In genomic region chr2:109312902-109313301, GRCh38 we compare ENCODE assay signal across 23 cellular contexts.
"Had no signal": no experiment of that assay in that cellular context is flagged by ENCODE, and none has a peak within 500 bp of the region (broad histone marks: within the 10 kb centered on the region; RNA-seq: fewer than 3 reads in every experiment).

No MANE protein-coding gene starts in this region.

- H3K27ac Mint-ChIP-seq: activated B cell treated with CpG ODN at 0.5 μM for 24 hours; activated naive CD4-positive, alpha-beta T cell treated with anti-CD3 and anti-CD28 coated beads, Interleukin-2, amount 10 ng/mL, durations not matched to agents 7 days and 5 days; activated T-cell treated with anti-CD3 and anti-CD28 coated beads, Interleukin-2, amount 50 U/mL, for 72 hours; natural killer cell; progenitor cell of endocrine pancreas; stimulated activated naive B cell treated with anti-CD40 and anti-IgM and Interleukin-4, amounts not matched to agents 10 μg/mL and 1 μg/mL and 100 μg/mL, for 72 hours had no signal

- H3K4me1 ChIP-seq: transverse colon had no signal

- H3K36me3 ChIP-seq: left ventricle myocardium inferior, sigmoid colon, transverse colon had no signal

- H3K4me3 ChIP-seq: hepatocyte, left ventricle myocardium inferior, sigmoid colon, smooth muscle cell, transverse colon had no signal

- ATAC-seq: activated T-cell treated with anti-CD3 and anti-CD28 coated beads, Interleukin-2, amount 50 U/mL, for 72 hours; natural killer cell; stimulated activated naive B cell treated with anti-CD40 and anti-IgM and Interleukin-4, amounts not matched to agents 10 μg/mL and 1 μg/mL and 100 μg/mL, for 72 hours had no signal

- H3K4me1 Mint-ChIP-seq: activated B cell treated with CpG ODN at 0.5 μM for 24 hours; natural killer cell; stimulated activated naive B cell treated with anti-CD40 and anti-IgM and Interleukin-4, amounts not matched to agents 10 μg/mL and 1 μg/mL and 100 μg/mL, for 72 hours had no signal

- H3K27ac ChIP-seq: hepatocyte, left ventricle myocardium inferior, sigmoid colon, transverse colon had no signal

- H3K4me2 ChIP-seq: hepatocyte, smooth muscle cell had no signal

- H3K27me3 Mint-ChIP-seq: activated B cell treated with CpG ODN at 0.5 μM for 24 hours; stimulated activated naive B cell treated with anti-CD40 and anti-IgM and Interleukin-4, amounts not matched to agents 10 μg/mL and 1 μg/mL and 100 μg/mL, for 72 hours had no signal

- H3K9me3 ChIP-seq: left ventricle myocardium inferior, sigmoid colon, transverse colon had no signal

- H3K36me3 Mint-ChIP-seq: activated naive CD4-positive, alpha-beta T cell treated with anti-CD3 and anti-CD28 coated beads, Interleukin-2, amount 10 ng/mL, durations not matched to agents 7 days and 5 days; natural killer cell; stimulated activated naive B cell treated with anti-CD40 and anti-IgM and Interleukin-4, amounts not matched to agents 10 μg/mL and 1 μg/mL and 100 μg/mL, for 72 hours had no signal

- FAIRE-seq: endometrium, frontal cortex, urothelium cell line had no signal

- H3K27me3 ChIP-seq: hepatocyte, sigmoid colon, transverse colon had no signal

- DNase-seq: activated B cell treated with CpG ODN at 0.5 μM for 24 hours; activated CD4-positive, alpha-beta T cell treated with anti-CD3 and anti-CD28 coated beads for 4 hours; activated CD4-positive, alpha-beta T cell treated with anti-CD3 and anti-CD28 coated beads, Interleukin-2, amount 50 U/mL, for 48 hours; activated CD8-positive, alpha-beta memory T cell treated with anti-CD3 and anti-CD28 coated beads, Interleukin-2, amount 50 U/mL, for 48 hours; activated effector memory CD4-positive, alpha-beta T cell treated with anti-CD3 and anti-CD28 coated beads, Interleukin-2, amount 50 U/mL, for 16 hours; activated naive CD4-positive, alpha-beta T cell treated with anti-CD3 and anti-CD28 coated beads, Interleukin-2, amount 10 ng/mL, durations not matched to agents 7 days and 5 days; activated T-cell treated with anti-CD3 and anti-CD28 coated beads, Interleukin-2, amount 50 U/mL, for 72 hours; glutamatergic neuron; left ventricle myocardium inferior; midbrain; natural killer cell; retina; sigmoid colon; stimulated activated CD4-positive, alpha-beta T cell treated with anti-CD3 and anti-CD28 coated beads, Interleukin-15, amount 100 ng/mL, for 24 hours; stimulated activated naive B cell treated with anti-CD40 and anti-IgM and Interleukin-4, amounts not matched to agents 10 μg/mL and 1 μg/mL and 100 μg/mL, for 72 hours; T1000; transverse colon had no signal

- H2AFZ ChIP-seq: hepatocyte had no signal

- H3K9me3 Mint-ChIP-seq: activated naive CD4-positive, alpha-beta T cell treated with anti-CD3 and anti-CD28 coated beads, Interleukin-2, amount 10 ng/mL, durations not matched to agents 7 days and 5 days; activated T-cell treated with anti-CD3 and anti-CD28 coated beads, Interleukin-2, amount 50 U/mL, for 72 hours; natural killer cell; stimulated activated naive B cell treated with anti-CD40 and anti-IgM and Interleukin-4, amounts not matched to agents 10 μg/mL and 1 μg/mL and 100 μg/mL, for 72 hours had no signal

- H3K4me3 Mint-ChIP-seq: activated B cell treated with CpG ODN at 0.5 μM for 24 hours; activated naive CD4-positive, alpha-beta T cell treated with anti-CD3 and anti-CD28 coated beads, Interleukin-2, amount 10 ng/mL, durations not matched to agents 7 days and 5 days; activated T-cell treated with anti-CD3 and anti-CD28 coated beads, Interleukin-2, amount 50 U/mL, for 72 hours; natural killer cell; stimulated activated naive B cell treated with anti-CD40 and anti-IgM and Interleukin-4, amounts not matched to agents 10 μg/mL and 1 μg/mL and 100 μg/mL, for 72 hours had no signal

- H3K79me2 ChIP-seq: hepatocyte had no signal
